In the genomic region with DNA sequence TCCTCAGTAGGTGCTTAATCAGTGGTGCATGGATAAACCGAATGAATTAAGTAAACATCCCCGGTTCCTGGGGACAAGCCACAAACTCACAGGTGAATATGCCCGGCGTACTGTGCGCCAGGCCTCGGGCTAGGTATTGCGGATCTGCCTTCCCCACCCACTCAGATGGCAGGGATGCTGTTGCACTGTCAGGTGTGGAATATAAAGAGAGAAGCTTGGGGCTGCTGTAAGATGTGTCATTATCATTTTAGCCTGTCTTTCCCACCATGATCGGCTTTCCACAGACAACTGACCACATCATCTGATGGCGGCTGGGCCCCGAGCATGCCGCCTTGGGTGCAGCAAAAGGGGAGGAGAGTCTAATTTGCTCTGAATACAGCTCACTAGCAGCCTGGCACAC, we compare ENCODE assay signal across 18 cellular contexts. TPM values are rescaled to one million over a fixed set of nuclear protein-coding genes. Genes with fewer than 3 reads are reported as not detected.
A peak's percentile ranks its signal among the peaks of the same experiment; 100 is the strongest.
DNase-seq lines count a peak whose midpoint lies in the region; ATAC-seq and TF ChIP-seq lines count a peak whose summit lies in the region.
"Had no signal": no experiment of that assay in that cellular context is flagged by ENCODE, and none has a peak within 500 bp of the region (broad histone marks: within the 10 kb centered on the region; RNA-seq: fewer than 3 reads in every experiment).

No MANE protein-coding gene starts in this region.

- 90 to 94% (median 92%) methylated on average over 11 of the region's 11 CpGs for WGBS in stomach, 5 donors

- no peak for ATAC-seq in activated CD4-positive, CD25-positive, alpha-beta regulatory T cell treated with anti-CD3 and anti-CD28 coated beads, Interleukin-2, amount 50 U/mL, for 24 hours
- no peak for ATAC-seq in left colon

- TF ChIP-seq POLR2A in stomach (IDR thresholded peaks at IDR 0.05), result no peak

- H3K36me3 ChIP-seq in WERI-Rb-1 (no peaks in the 10 kb centered on the region), stomach (no peaks in the 10 kb centered on the region)
- H3K36me3 ChIP-seq: BE2C had no signal

- no peaks in the 10 kb centered on the region for H3K27me3 ChIP-seq in WERI-Rb-1 (ENCODE audit: insufficient read depth, low read depth, severe bottlenecking)
- H3K27me3 ChIP-seq in stomach, result peaks cover 0 to 45% (median 11%) of the 10 kb centered on the region in 3 donors
- H3K27me3 ChIP-seq: BE2C had no signal

- no peak for TF ChIP-seq EP300 in stomach (IDR thresholded peaks at IDR 0.05)

- intact Hi-C loops in stomach (cut with DNase I; ENCODE audit: low total_unique reads) (no loop called here), left colon (cut with DNase I, micrococcal nuclease) (no loop called here)

- TF ChIP-seq CTCF in WERI-Rb-1 (IDR thresholded peaks at IDR 0.05; ENCODE audit: low read depth, low read length), result no peak
- TF ChIP-seq CTCF in stomach (IDR thresholded peaks at IDR 0.05), result no peak

- DNase-seq in activated CD4-positive, CD25-positive, alpha-beta regulatory T cell treated with anti-CD3 and anti-CD28 coated beads, Interleukin-2, amount 50 U/mL, for 72 hours, result peak; percentile 6
- DNase-seq in WERI-Rb-1 (peak; percentile 2), islet precursor cell (peak; percentile 28), stomach (peak; percentile 5), SIG-M5 (lab: John Stamatoyannopoulos, UW) (no peak), left colon (no peak)
- DNase-seq in stimulated activated CD4-positive, alpha-beta T cell treated with anti-CD3 and anti-CD28 coated beads, Interleukin-2, amount 100 ng/mL, for 48 hours, result no peak
- DNase-seq: BE2C; CD4-positive, alpha-beta memory T cell; DMS79 treated with DMSO at 0.1 percent for 48 hours; GM23248; KG1; NCI-H1436; NCI-H2171 treated with DMSO at 0.1 percent for 48 hours; NCI-H446 treated with DMSO at 0.1 percent for 48 hours; NK-92 treated with Interleukin-12 subunit alpha and Interleukin-12 subunit beta, amount 100 ng/mL, for 24 hours had no signal

- H3K27ac ChIP-seq in WERI-Rb-1, result no peak overlapping the region
- no peak overlapping the region for H3K27ac ChIP-seq in stomach
- H3K27ac ChIP-seq: 22Rv1, GM23248 had no signal

- H3K4me1 ChIP-seq in stomach, result no peaks in the 10 kb centered on the region

- H3K9me3 ChIP-seq in WERI-Rb-1 (ENCODE audit: severe bottlenecking) (no peaks in the 10 kb centered on the region), stomach (no peaks in the 10 kb centered on the region)
- H3K9me3 ChIP-seq: BE2C had no signal

- H3K4me3 ChIP-seq in WERI-Rb-1 (ENCODE audit: low read depth, low read length) (no peak overlapping the region), stomach (no peak overlapping the region)
- H3K4me3 ChIP-seq: GM23248 had no signal

RNA-seq across cellular contexts. Expression of a gene that starts 45.4 kb away (rescaled TPM):
- 10 to 100 TPM in 1 of 5 donors, 1 to 10 TPM in 3, under 1 TPM in 1; 0.58 to 26.8 (median 3.5) TPM for total RNA-seq in stomach
- 1 to 10 TPM in 2 of 3 donors, under 1 TPM in 1; 0.81 to 2.9 (median 1.1) TPM for polyA plus RNA-seq in stomach
- total RNA-seq in left colon, result 1 to 10 TPM; 2.5 to 5.3 TPM

Comparison
In these comparisons a context has a peak if more than half of its experiments do, and no peak if none do; other contexts are left out.
1. DNase-seq: peak in activated CD4-positive, CD25-positive, alpha-beta regulatory T cell treated with anti-CD3 and anti-CD28 coated beads, Interleukin-2, amount 50 U/mL, for 72 hours (single experiment), WERI-Rb-1 (single experiment), islet precursor cell (single experiment) and stomach (single experiment); none in stimulated activated CD4-positive, alpha-beta T cell treated with anti-CD3 and anti-CD28 coated beads, Interleukin-2, amount 100 ng/mL, for 48 hours (0 of 2), SIG-M5 (single experiment) and left colon (0 of 2).